Comparison of ENCODE assay signal across 25 cellular contexts in the genomic region with DNA sequence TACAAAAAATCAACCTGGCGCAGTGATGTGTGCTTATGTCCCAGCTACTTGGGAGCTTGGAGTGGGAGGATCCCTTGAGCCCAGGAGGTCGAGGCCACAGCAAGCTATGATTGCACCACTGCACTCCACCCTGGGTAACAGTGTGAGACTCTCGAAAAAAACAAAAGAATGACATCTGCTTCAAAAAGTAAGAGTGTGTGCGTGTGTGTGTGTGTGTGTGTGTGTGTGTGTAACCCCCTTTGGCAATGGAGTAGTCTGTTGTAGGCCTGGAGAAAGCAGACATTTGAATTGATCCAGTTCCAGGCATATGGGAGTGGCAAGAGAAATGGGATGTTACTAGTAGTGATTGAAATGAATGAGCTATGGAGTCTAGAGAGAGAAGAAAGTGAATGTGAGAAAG. TPM values are rescaled to one million over a fixed set of nuclear protein-coding genes. Genes with fewer than 3 reads are reported as not detected.
DNase-seq lines count a peak whose midpoint lies in the region; ATAC-seq and TF ChIP-seq lines count a peak whose summit lies in the region.
"Had no signal": no experiment of that assay in that cellular context is flagged by ENCODE, and none has a peak within 500 bp of the region (broad histone marks: within the 10 kb centered on the region; RNA-seq: fewer than 3 reads in every experiment).

No MANE protein-coding gene starts in this region.

- TF ChIP-seq CTCF in CD4-positive, alpha-beta T cell (IDR thresholded peaks at IDR 0.05): no peak

- peaks cover 56% of the 10 kb centered on the region for H3K36me3 Mint-ChIP-seq in activated CD4-positive, alpha-beta memory T cell treated with anti-CD3 and anti-CD28 coated beads for 36 hours
- H3K36me3 Mint-ChIP-seq in activated CD4-positive, alpha-beta memory T cell treated with anti-CD3 and anti-CD28 coated beads, Interleukin-2, amount 10 ng/mL, durations not matched to agents 7 days and 5 days (ENCODE audit: low read depth): peaks cover 64% of the 10 kb centered on the region
- H3K36me3 Mint-ChIP-seq in CD4-positive, alpha-beta T cell (ENCODE audit: low read depth): peaks cover 86% of the 10 kb centered on the region
- peaks cover 79% of the 10 kb centered on the region for H3K36me3 Mint-ChIP-seq in activated T-helper 2 cell treated with anti-CD3 and anti-CD28 coated beads, Interferon-gamma antibody, Interleukin-2, Interleukin-4, amounts not matched to agents 10 μg/mL and 5 μg/mL and 100 μg/mL, durations not matched to agents 14 hours and 24 hours and 36 hours (ENCODE audit: low read depth)
- H3K36me3 Mint-ChIP-seq in naive thymus-derived CD8-positive, alpha-beta T cell: peaks cover 0 to 88% (median 6%) of the 10 kb centered on the region in 3 donors

- no peaks in the 10 kb centered on the region for H3K9me3 Mint-ChIP-seq in activated CD4-positive, alpha-beta memory T cell treated with anti-CD3 and anti-CD28 coated beads for 36 hours
- no peaks in the 10 kb centered on the region for H3K9me3 Mint-ChIP-seq in activated CD4-positive, alpha-beta memory T cell treated with anti-CD3 and anti-CD28 coated beads, Interleukin-2, amount 10 ng/mL, durations not matched to agents 7 days and 5 days
- no peaks in the 10 kb centered on the region for H3K9me3 Mint-ChIP-seq in CD4-positive, alpha-beta T cell
- no peaks in the 10 kb centered on the region for H3K9me3 Mint-ChIP-seq in activated T-helper 2 cell treated with anti-CD3 and anti-CD28 coated beads, Interferon-gamma antibody, Interleukin-2, Interleukin-4, amounts not matched to agents 10 μg/mL and 5 μg/mL and 100 μg/mL, durations not matched to agents 14 hours and 24 hours and 36 hours
- H3K9me3 Mint-ChIP-seq in naive thymus-derived CD8-positive, alpha-beta T cell: no peaks in the 10 kb centered on the region
- H3K9me3 Mint-ChIP-seq: activated B cell treated with CpG ODN at 0.5 μM for 24 hours had no signal

- intact Hi-C loops in activated CD4-positive, alpha-beta memory T cell treated with anti-CD3 and anti-CD28 coated beads for 36 hours (cut with micrococcal nuclease): no loop called here
- intact Hi-C loops in CD4-positive, alpha-beta T cell (cut with DNase I, micrococcal nuclease): no loop called here
- intact Hi-C loops in activated T-helper 2 cell treated with anti-CD3 and anti-CD28 coated beads, Interferon-gamma antibody, Interleukin-2, Interleukin-4, amounts not matched to agents 10 μg/mL and 5 μg/mL and 100 μg/mL, durations not matched to agents 14 hours and 24 hours and 36 hours (cut with micrococcal nuclease): no loop called here

- no peak for DNase-seq in activated CD4-positive, alpha-beta memory T cell treated with anti-CD3 and anti-CD28 coated beads for 36 hours
- no peak for DNase-seq in activated CD4-positive, alpha-beta memory T cell treated with anti-CD3 and anti-CD28 coated beads, Interleukin-2, amount 10 ng/mL, durations not matched to agents 7 days and 5 days
- no peak for DNase-seq in CD4-positive, alpha-beta T cell
- DNase-seq in activated T-helper 2 cell treated with anti-CD3 and anti-CD28 coated beads, Interferon-gamma antibody, Interleukin-2, Interleukin-4, amounts not matched to agents 10 μg/mL and 5 μg/mL and 100 μg/mL, durations not matched to agents 14 hours and 24 hours and 36 hours (ENCODE audit: low spot score): no peak
- no peak for DNase-seq in naive thymus-derived CD8-positive, alpha-beta T cell
- DNase-seq in iPS-NIHi7 (ENCODE audit: extremely low spot score) (no peak), AG08396 (ENCODE audit: low spot score) (no peak)
- DNase-seq: activated B cell treated with CpG ODN at 0.5 μM for 24 hours; activated CD8-positive, alpha-beta memory T cell treated with anti-CD3 and anti-CD28 coated beads for 24 hours; central memory CD4-positive, alpha-beta T cell; dorsolateral prefrontal cortex; head of caudate nucleus; mammary epithelial cell; NCI-H1417; NCI-H2081 treated with DMSO at 0.1 percent for 48 hours; NCI-H446; occipital lobe; OCI-M1; small intestine; stimulated activated CD4-positive, alpha-beta T cell treated with anti-CD3 and anti-CD28 coated beads, Interleukin-1b, Interleukin-23, amount 100 ng/mL, for 48 hours had no signal

- no peaks in the 10 kb centered on the region for H3K27me3 Mint-ChIP-seq in activated CD4-positive, alpha-beta memory T cell treated with anti-CD3 and anti-CD28 coated beads for 36 hours
- no peaks in the 10 kb centered on the region for H3K27me3 Mint-ChIP-seq in activated CD4-positive, alpha-beta memory T cell treated with anti-CD3 and anti-CD28 coated beads, Interleukin-2, amount 10 ng/mL, durations not matched to agents 7 days and 5 days
- H3K27me3 Mint-ChIP-seq in CD4-positive, alpha-beta T cell: no peaks in the 10 kb centered on the region
- no peaks in the 10 kb centered on the region for H3K27me3 Mint-ChIP-seq in activated T-helper 2 cell treated with anti-CD3 and anti-CD28 coated beads, Interferon-gamma antibody, Interleukin-2, Interleukin-4, amounts not matched to agents 10 μg/mL and 5 μg/mL and 100 μg/mL, durations not matched to agents 14 hours and 24 hours and 36 hours (ENCODE audit: low read depth)
- no peaks in the 10 kb centered on the region for H3K27me3 Mint-ChIP-seq in naive thymus-derived CD8-positive, alpha-beta T cell
- H3K27me3 Mint-ChIP-seq: activated B cell treated with CpG ODN at 0.5 μM for 24 hours had no signal

- peak overlapping the region; percentile 7 for H3K27ac Mint-ChIP-seq in activated CD4-positive, alpha-beta memory T cell treated with anti-CD3 and anti-CD28 coated beads for 36 hours
- H3K27ac Mint-ChIP-seq in activated CD4-positive, alpha-beta memory T cell treated with anti-CD3 and anti-CD28 coated beads, Interleukin-2, amount 10 ng/mL, durations not matched to agents 7 days and 5 days: no peak overlapping the region
- H3K27ac Mint-ChIP-seq in CD4-positive, alpha-beta T cell: peak overlapping the region; percentile 24
- H3K27ac Mint-ChIP-seq in activated T-helper 2 cell treated with anti-CD3 and anti-CD28 coated beads, Interferon-gamma antibody, Interleukin-2, Interleukin-4, amounts not matched to agents 10 μg/mL and 5 μg/mL and 100 μg/mL, durations not matched to agents 14 hours and 24 hours and 36 hours: peak overlapping the region; percentile 33
- peak overlapping the region; percentile 15 to 85 (median 40) for H3K27ac Mint-ChIP-seq in naive thymus-derived CD8-positive, alpha-beta T cell
- H3K27ac Mint-ChIP-seq: activated B cell treated with CpG ODN at 0.5 μM for 24 hours had no signal

- no peak for ATAC-seq in CD4-positive, alpha-beta T cell (ENCODE audit: poor library complexity)
- ATAC-seq in naive thymus-derived CD8-positive, alpha-beta T cell: no peak
- no peak for ATAC-seq in GM21367 (IDR thresholded peaks at IDR 0.05; ENCODE audit: unreplicated experiment)
- ATAC-seq: HCT116, SK-N-SH treated with all-trans-retinoic acid at 6 μM for 48 hours had no signal

- POLR2A ChIA-PET in activated CD4-positive, alpha-beta memory T cell treated with anti-CD3 and anti-CD28 coated beads for 36 hours (lab: Charles Lee): no interaction called here
- POLR2A ChIA-PET in activated CD4-positive, alpha-beta memory T cell treated with anti-CD3 and anti-CD28 coated beads, Interleukin-2, amount 10 ng/mL, durations not matched to agents 7 days and 5 days (lab: Charles Lee): interaction anchor here (1.7 to 3.1 kb wide), 2 partner anchors 10 to 27 kb away, joined by 5 to 15 read pairs; a partner anchor contains a TSS
- POLR2A ChIA-PET in CD4-positive, alpha-beta T cell (lab: Charles Lee): interaction anchor here (0.9 kb wide), 1 partner anchor 28 kb away, joined by 3 read pairs; no protein-coding TSS in a partner anchor
- POLR2A ChIA-PET in naive thymus-derived CD8-positive, alpha-beta T cell (lab: Charles Lee): interaction anchor here (0.6 to 1.1 kb wide), 4 partner anchors 10 to 914 kb away, joined by 3 read pairs; a partner anchor contains a TSS

- CTCF ChIA-PET in activated CD4-positive, alpha-beta memory T cell treated with anti-CD3 and anti-CD28 coated beads for 36 hours (lab: Charles Lee): interaction anchor here (1.1 to 2.3 kb wide), 2 partner anchors 18 to 52 kb away, joined by 3 to 5 read pairs; no protein-coding TSS in a partner anchor
- CTCF ChIA-PET in activated CD4-positive, alpha-beta memory T cell treated with anti-CD3 and anti-CD28 coated beads, Interleukin-2, amount 10 ng/mL, durations not matched to agents 7 days and 5 days (lab: Charles Lee): interaction anchor here (0.6 kb wide), 1 partner anchor 1203 kb away, joined by 3 read pairs; no protein-coding TSS in a partner anchor
- CTCF ChIA-PET in CD4-positive, alpha-beta T cell (lab: Charles Lee): interaction anchor here (0.7 kb wide), 1 partner anchor 37 kb away, joined by 3 read pairs; no protein-coding TSS in a partner anchor

- H3K27ac ChIP-seq in CD4-positive, alpha-beta T cell (ENCODE audit: low read depth, low read length): no peak overlapping the region
- H3K27ac ChIP-seq: HL-60, suprapubic skin had no signal

- H3K9me3 ChIP-seq in CD4-positive, alpha-beta T cell (ENCODE audit: control insufficient read depth, low read length): no peaks in the 10 kb centered on the region
- H3K9me3 ChIP-seq: suprapubic skin had no signal

- H3K4me1 Mint-ChIP-seq in activated CD4-positive, alpha-beta memory T cell treated with anti-CD3 and anti-CD28 coated beads for 36 hours (ENCODE audit: low read depth): peaks cover 66% of the 10 kb centered on the region
- H3K4me1 Mint-ChIP-seq in activated CD4-positive, alpha-beta memory T cell treated with anti-CD3 and anti-CD28 coated beads, Interleukin-2, amount 10 ng/mL, durations not matched to agents 7 days and 5 days: peaks cover 44% of the 10 kb centered on the region
- H3K4me1 Mint-ChIP-seq in CD4-positive, alpha-beta T cell (ENCODE audit: low read depth): peaks cover 62% of the 10 kb centered on the region
- peaks cover 41% of the 10 kb centered on the region for H3K4me1 Mint-ChIP-seq in activated T-helper 2 cell treated with anti-CD3 and anti-CD28 coated beads, Interferon-gamma antibody, Interleukin-2, Interleukin-4, amounts not matched to agents 10 μg/mL and 5 μg/mL and 100 μg/mL, durations not matched to agents 14 hours and 24 hours and 36 hours (ENCODE audit: low read depth)
- peaks cover 25 to 67% (median 54%) of the 10 kb centered on the region in 4 donors for H3K4me1 Mint-ChIP-seq in naive thymus-derived CD8-positive, alpha-beta T cell

- H3K27me3 ChIP-seq in CD4-positive, alpha-beta T cell (ENCODE audit: control insufficient read depth, insufficient read depth, low read length): no peaks in the 10 kb centered on the region
- H3K27me3 ChIP-seq: dorsolateral prefrontal cortex, suprapubic skin had no signal

- no peak overlapping the region for H3K4me3 Mint-ChIP-seq in activated CD4-positive, alpha-beta memory T cell treated with anti-CD3 and anti-CD28 coated beads for 36 hours
- H3K4me3 Mint-ChIP-seq in activated CD4-positive, alpha-beta memory T cell treated with anti-CD3 and anti-CD28 coated beads, Interleukin-2, amount 10 ng/mL, durations not matched to agents 7 days and 5 days: no peak overlapping the region
- H3K4me3 Mint-ChIP-seq in CD4-positive, alpha-beta T cell: no peak overlapping the region
- H3K4me3 Mint-ChIP-seq in activated T-helper 2 cell treated with anti-CD3 and anti-CD28 coated beads, Interferon-gamma antibody, Interleukin-2, Interleukin-4, amounts not matched to agents 10 μg/mL and 5 μg/mL and 100 μg/mL, durations not matched to agents 14 hours and 24 hours and 36 hours (ENCODE audit: low read depth): no peak overlapping the region
- H3K4me3 Mint-ChIP-seq in naive thymus-derived CD8-positive, alpha-beta T cell: peak overlapping the region in 1 of 10 donors; percentile 34
- H3K4me3 Mint-ChIP-seq: activated B cell treated with CpG ODN at 0.5 μM for 24 hours had no signal

RNA-seq across cellular contexts. Expression of a gene that starts 9.9 kb away (rescaled TPM):
- 100 to 1,000 TPM in 1 of 2 experiments, 10 to 100 TPM in 1; 96.1 to 102 TPM for total RNA-seq in activated CD4-positive, alpha-beta memory T cell treated with anti-CD3 and anti-CD28 coated beads for 36 hours
- total RNA-seq in activated CD4-positive, alpha-beta memory T cell treated with anti-CD3 and anti-CD28 coated beads, Interleukin-2, amount 10 ng/mL, durations not matched to agents 7 days and 5 days: 10 to 100 TPM; 84.5 to 89.1 TPM
- 100 to 1,000 TPM; 195 to 207 TPM for total RNA-seq in CD4-positive, alpha-beta T cell
- 118 and 120 TPM in 2 replicates for total RNA-seq in activated T-helper 2 cell treated with anti-CD3 and anti-CD28 coated beads, Interferon-gamma antibody, Interleukin-2, Interleukin-4, amounts not matched to agents 10 μg/mL and 5 μg/mL and 100 μg/mL, durations not matched to agents 14 hours and 24 hours and 36 hours
- total RNA-seq in naive thymus-derived CD8-positive, alpha-beta T cell: 100 to 1,000 TPM; 153 to 162 TPM
- 10 to 100 TPM; 33.5 to 46.9 (median 40.6) TPM for polyA plus RNA-seq in naive thymus-derived CD8-positive, alpha-beta T cell

RNA-seq across cellular contexts. Expression of a gene that starts 27.1 kb away (rescaled TPM):
- 1 to 10 TPM; 4.9 to 6.1 TPM for total RNA-seq in activated CD4-positive, alpha-beta memory T cell treated with anti-CD3 and anti-CD28 coated beads for 36 hours
- total RNA-seq in activated CD4-positive, alpha-beta memory T cell treated with anti-CD3 and anti-CD28 coated beads, Interleukin-2, amount 10 ng/mL, durations not matched to agents 7 days and 5 days: 1 to 10 TPM; 4.7 to 6.0 TPM
- 1 to 10 TPM; 7.7 to 9.4 TPM for total RNA-seq in CD4-positive, alpha-beta T cell
- 11.6 and 12.3 TPM in 2 replicates for total RNA-seq in activated T-helper 2 cell treated with anti-CD3 and anti-CD28 coated beads, Interferon-gamma antibody, Interleukin-2, Interleukin-4, amounts not matched to agents 10 μg/mL and 5 μg/mL and 100 μg/mL, durations not matched to agents 14 hours and 24 hours and 36 hours
- 1 to 10 TPM; 5.9 to 6.4 TPM for total RNA-seq in naive thymus-derived CD8-positive, alpha-beta T cell
- under 1 TPM in 2 of 3 donors, not detected in 1; 0.12 to 0.65 TPM for polyA plus RNA-seq in naive thymus-derived CD8-positive, alpha-beta T cell

RNA-seq across cellular contexts. Expression of a gene that starts 28.4 kb away (rescaled TPM):
- 10 to 100 TPM; 77.9 to 80.6 TPM for total RNA-seq in activated CD4-positive, alpha-beta memory T cell treated with anti-CD3 and anti-CD28 coated beads for 36 hours
- 100 to 1,000 TPM; 102 to 103 TPM for total RNA-seq in activated CD4-positive, alpha-beta memory T cell treated with anti-CD3 and anti-CD28 coated beads, Interleukin-2, amount 10 ng/mL, durations not matched to agents 7 days and 5 days
- total RNA-seq in CD4-positive, alpha-beta T cell: 10 to 100 TPM; 77.0 to 79.2 TPM
- 87.6 and 95.8 TPM in 2 replicates for total RNA-seq in activated T-helper 2 cell treated with anti-CD3 and anti-CD28 coated beads, Interferon-gamma antibody, Interleukin-2, Interleukin-4, amounts not matched to agents 10 μg/mL and 5 μg/mL and 100 μg/mL, durations not matched to agents 14 hours and 24 hours and 36 hours
- total RNA-seq in naive thymus-derived CD8-positive, alpha-beta T cell: 100 to 1,000 TPM; 132 to 135 TPM
- 10 to 100 TPM in 1 of 3 donors, 1 to 10 TPM in 2; 6.8 to 12.8 (median 9.2) TPM for polyA plus RNA-seq in naive thymus-derived CD8-positive, alpha-beta T cell

RNA-seq across cellular contexts. Expression of a gene that starts 49.8 kb away (rescaled TPM):
- 1 to 10 TPM; 6.7 to 7.3 TPM for total RNA-seq in activated CD4-positive, alpha-beta memory T cell treated with anti-CD3 and anti-CD28 coated beads for 36 hours
- 1 to 10 TPM; 5.2 to 5.9 TPM for total RNA-seq in activated CD4-positive, alpha-beta memory T cell treated with anti-CD3 and anti-CD28 coated beads, Interleukin-2, amount 10 ng/mL, durations not matched to agents 7 days and 5 days
- 10 to 100 TPM; 29.6 to 34.1 TPM for total RNA-seq in CD4-positive, alpha-beta T cell
- 6.6 and 6.8 TPM in 2 replicates for total RNA-seq in activated T-helper 2 cell treated with anti-CD3 and anti-CD28 coated beads, Interferon-gamma antibody, Interleukin-2, Interleukin-4, amounts not matched to agents 10 μg/mL and 5 μg/mL and 100 μg/mL, durations not matched to agents 14 hours and 24 hours and 36 hours
- total RNA-seq in naive thymus-derived CD8-positive, alpha-beta T cell: 10 to 100 TPM; 18.2 to 19.2 TPM
- 1 to 10 TPM; 3.9 to 9.9 (median 6.4) TPM for polyA plus RNA-seq in naive thymus-derived CD8-positive, alpha-beta T cell
